1 cellular context compared by ENCODE assay signal in genomic region chrX:154063234-154063633, GRCh38.
TF ChIP-seq lines count a peak whose summit lies in the region.

No MANE protein-coding gene starts in this region.

TF ChIP-seq in K562, 482 proteins besides CTCF, POLR2A, EP300 and RAD21 (continued from another document):
- no peak for TF ChIP-seq U2AF1 (optimal IDR thresholded peaks at IDR 0.05; ENCODE audit: low read depth, low read length)
